In genomic region chr2:201464547-201464946, GRCh38 we compare ENCODE assay signal across 23 cellular contexts. TPM values are rescaled to one million over a fixed set of nuclear protein-coding genes. Genes with fewer than 3 reads are reported as not detected.
DNase-seq lines count a peak whose midpoint lies in the region; ATAC-seq, FAIRE-seq and TF ChIP-seq lines count a peak whose summit lies in the region.
"Had no signal": no experiment of that assay in that cellular context is flagged by ENCODE, and none has a peak within 500 bp of the region (broad histone marks: within the 10 kb centered on the region; RNA-seq: fewer than 3 reads in every experiment).

No MANE protein-coding gene starts in this region.

- TF ChIP-seq CTCF in C4-2B (conservative IDR thresholded peaks at IDR 0.05) (no peak), mucosa of descending colon (IDR thresholded peaks at IDR 0.05) (no peak)

- no peak for TF ChIP-seq POLR2A in H54 (IDR thresholded peaks at IDR 0.05; ENCODE audit: low read depth, low read length)

- H3K4me1 ChIP-seq in mucosa of descending colon (ENCODE audit: low read depth): peaks cover 37% of the 10 kb centered on the region
- H3K4me1 ChIP-seq in small intestine (ENCODE audit: control insufficient read depth in 2 of 2, insufficient read depth in 1 of 2, low read depth in 1 of 2, low read length in 1 of 2): peaks cover 0 to 13% of the 10 kb centered on the region in 2 donors

- H3K27me3 ChIP-seq in small intestine (ENCODE audit: control insufficient read depth in 2 of 2, insufficient read depth in 2 of 2, low read length in 2 of 2): no peaks in the 10 kb centered on the region

- peak in 1 of 3 donors; percentile 40 for DNase-seq in mucosa of descending colon
- DNase-seq in small intestine: peak; percentile 63
- no peak for DNase-seq in H54 (ENCODE audit: insufficient read length, low spot score)
- no peak for DNase-seq in anterior cingulate cortex (lab: John Stamatoyannopoulos, UW)
- DNase-seq: Calu3; CD8-positive, alpha-beta T cell; DMS53; EL; MV-4-11; NCI-H1694 treated with DMSO at 0.1 percent for 48 hours; NCI-H2107; NCI-H2227 treated with DMSO at 0.1 percent for 48 hours; NCI-H510A treated with DMSO at 0.1 percent for 48 hours; NCI-H774; Right ventricle myocardium superior had no signal

- ATAC-seq in mucosa of descending colon (peak; percentile 39), HG03520 (IDR thresholded peaks at IDR 0.05; ENCODE audit: unreplicated experiment) (no peak), GM21717 (IDR thresholded peaks at IDR 0.05; ENCODE audit: unreplicated experiment) (no peak)
- ATAC-seq: A549; CD8-positive, alpha-beta T cell; K562 had no signal

- H3K36me3 ChIP-seq in mucosa of descending colon (ENCODE audit: low read depth): no peaks in the 10 kb centered on the region
- H3K36me3 ChIP-seq in small intestine (ENCODE audit: control insufficient read depth in 2 of 2, insufficient read depth in 2 of 2, low read length in 2 of 2): peaks cover 0 to 11% of the 10 kb centered on the region in 2 donors

- H3K27ac ChIP-seq in C4-2B (peak overlapping the region; percentile 90), angular gyrus (ENCODE audit: low read depth, low read length) (peak overlapping the region; percentile 93), small intestine (ENCODE audit: low read depth in 1 of 2, low read length in 1 of 2) (no peak overlapping the region)
- H3K27ac ChIP-seq: A549 had no signal

- intact Hi-C loops in mucosa of descending colon (cut with DNase I, micrococcal nuclease): no loop called here

- H3K9me3 ChIP-seq in mucosa of descending colon: no peaks in the 10 kb centered on the region
- no peaks in the 10 kb centered on the region for H3K9me3 ChIP-seq in small intestine (ENCODE audit: control insufficient read depth, low read depth)

- 92 to 100% (median 93%) methylated on average over 1 of the region's 1 CpG for WGBS in small intestine, 3 donors

- H3K4me3 ChIP-seq in mucosa of descending colon (no peak overlapping the region), small intestine (ENCODE audit: low read depth in 1 of 2, low read length in 2 of 2) (no peak overlapping the region)
- H3K4me3 ChIP-seq: A549, K562 had no signal

- FAIRE-seq in small intestine (lab: Jason Lieb, UNC): no peak
- FAIRE-seq in H54 (lab: Jason Lieb, UNC): no peak
- FAIRE-seq: A549, GM12891, H1, K562 had no signal

RNA-seq across cellular contexts. Expression of gene STRADB, which starts 13.0 kb away (rescaled TPM):
- total RNA-seq in mucosa of descending colon: 10 to 100 TPM; 47.4 to 79.1 (median 62.1) TPM
- polyA plus RNA-seq in small intestine: 100 to 1,000 TPM in 1 of 3 donors, 10 to 100 TPM in 2; 30.3 to 160 (median 51.3) TPM

RNA-seq across cellular contexts. Expression of gene TRAK2, which starts 13.3 kb away (rescaled TPM):
- total RNA-seq in mucosa of descending colon: 10 to 100 TPM; 65.6 to 82.2 (median 76.0) TPM
- polyA plus RNA-seq in small intestine: 10 to 100 TPM; 13.4 to 25.7 (median 17.3) TPM

Comparison
In these comparisons a context has a peak if more than half of its experiments do, and no peak if none do; other contexts are left out.
1. H3K27ac ChIP-seq: peak in C4-2B (single experiment) and angular gyrus (single experiment); none in small intestine (0 of 2).